Comparison of ENCODE assay signal across 28 cellular contexts in the genomic region with DNA sequence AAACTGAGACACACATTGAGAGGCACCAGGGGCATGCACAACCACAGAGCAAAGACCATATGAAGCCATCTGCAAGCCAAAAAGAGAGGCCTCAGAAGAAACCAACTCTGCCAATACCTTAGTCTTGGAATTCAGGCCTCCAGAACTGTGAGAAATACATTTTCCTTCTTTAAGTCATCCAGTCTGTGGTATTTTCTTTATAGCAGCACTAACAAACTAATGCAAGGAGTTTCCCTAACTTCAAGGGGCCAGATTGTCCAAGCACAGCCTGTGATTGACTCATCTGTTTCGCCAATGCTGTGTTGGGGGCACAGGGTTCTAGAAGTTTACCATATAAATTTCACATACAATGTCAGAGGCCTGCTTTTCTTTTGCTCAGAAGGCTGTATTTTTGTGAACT.
"Had no signal": no experiment of that assay in that cellular context is flagged by ENCODE, and none has a peak within 500 bp of the region (broad histone marks: within the 10 kb centered on the region; RNA-seq: fewer than 3 reads in every experiment).

No MANE protein-coding gene starts in this region.

- DNase-seq: hippocampal formation; kidney; left colon; left ventricle myocardium inferior; mesendoderm; naive B cell; natural killer cell; nephron progenitor cell; pancreas; posterior cingulate gyrus; retina; right cardiac atrium; stimulated activated CD4-positive, alpha-beta T cell treated with anti-CD3 and anti-CD28 coated beads, Interleukin-12 subunit alpha, Interleukin-12 subunit beta, amount 100 ng/mL, for 4 hours; stimulated activated CD4-positive, alpha-beta T cell treated with anti-CD3 and anti-CD28 coated beads, Interleukin-15, amount 100 ng/mL, for 24 hours; stimulated activated CD4-positive, alpha-beta T cell treated with anti-CD3 and anti-CD28 coated beads, Interleukin-2, amount 100 ng/mL, for 24 hours; stimulated activated CD4-positive, alpha-beta T cell treated with anti-CD3 and anti-CD28 coated beads, Interleukin-4, amount 100 ng/mL, for 1 hour; stimulated activated naive B cell treated with anti-CD40 and anti-IgM and Interleukin-4, amounts not matched to agents 10 μg/mL and 1 μg/mL and 100 μg/mL, for 72 hours; stimulated activated naive CD8-positive, alpha-beta T cell treated with anti-CD3 and anti-CD28 coated beads, Interleukin-15, Interleukin-2, amounts not matched to agents 100 U/mL and 50 U/mL, for 24 hours; stomach; testis; thyroid gland; transverse colon; upper lobe of right lung had no signal

- H3K9ac ChIP-seq: neural progenitor cell had no signal

- H3K27me3 ChIP-seq: neural progenitor cell, pancreas, stomach, testis, thyroid gland, transverse colon, upper lobe of right lung had no signal

- H3K4me3 ChIP-seq: left ventricle myocardium inferior, lung, neural progenitor cell, pancreas, prostate gland, skin epidermis, stomach, testis, thyroid gland, transverse colon, upper lobe of right lung had no signal

- H3K36me3 ChIP-seq: left ventricle myocardium inferior, neural progenitor cell, pancreas, prostate gland, stomach, thyroid gland, transverse colon, upper lobe of right lung had no signal

- H3K4me2 ChIP-seq: neural progenitor cell had no signal

- H3K27ac ChIP-seq: left ventricle myocardium inferior, neural progenitor cell, pancreas, prostate gland, skin epidermis, stomach, testis, thyroid gland, transverse colon, upper lobe of right lung had no signal

- H3K4me1 ChIP-seq: left ventricle myocardium inferior, neural progenitor cell, pancreas, prostate gland, stomach, testis, thyroid gland, transverse colon, upper lobe of right lung had no signal

- H2AFZ ChIP-seq: neural progenitor cell had no signal

- ATAC-seq: left colon; natural killer cell; pancreas; right cardiac atrium; sciatic nerve; stimulated activated naive B cell treated with anti-CD40 and anti-IgM and Interleukin-4, amounts not matched to agents 10 μg/mL and 1 μg/mL and 100 μg/mL, for 72 hours; stimulated activated naive CD8-positive, alpha-beta T cell treated with anti-CD3 and anti-CD28 coated beads, Interleukin-15, Interleukin-2, amounts not matched to agents 100 U/mL and 50 U/mL, for 24 hours; upper lobe of right lung had no signal

- H3K9me3 ChIP-seq: pancreas, prostate gland, testis, thyroid gland, upper lobe of right lung had no signal
